1 cellular context compared by ENCODE assay signal in genomic region chr2:35989040-35989439, GRCh38.
TF ChIP-seq lines count a peak whose summit lies in the region.

No MANE protein-coding gene starts in this region.

TF ChIP-seq in HepG2, 621 proteins besides CTCF, POLR2A, EP300 and RAD21 (continued from another document):
- TF ChIP-seq ZBTB49 (CRISPR knock-in tag; IDR thresholded peaks at IDR 0.05; ENCODE audit: borderline replicate concordance) (no peak), GPN1 (CRISPR knock-in tag; IDR thresholded peaks at IDR 0.05; ENCODE audit: borderline replicate concordance) (no peak), ARNT (IDR thresholded peaks at IDR 0.05) (no peak), MAX (IDR thresholded peaks at IDR 0.05) (no peak), FUBP1 (CRISPR knock-in tag; IDR thresholded peaks at IDR 0.05; ENCODE audit: borderline replicate concordance) (no peak), SNRNP70 (IDR thresholded peaks at IDR 0.05; ENCODE audit: low read depth, low read length) (no peak), SMAD1 (CRISPR knock-in tag; IDR thresholded peaks at IDR 0.05; ENCODE audit: borderline replicate concordance, low read depth) (no peak), NCOA5 (CRISPR knock-in tag; IDR thresholded peaks at IDR 0.05) (no peak), MEIS1 (CRISPR knock-in tag; IDR thresholded peaks at IDR 0.05; ENCODE audit: borderline replicate concordance) (no peak), CHD2 (IDR thresholded peaks at IDR 0.05; ENCODE audit: low read depth, low read length) (no peak), ZNF33A (CRISPR knock-in tag; IDR thresholded peaks at IDR 0.05; ENCODE audit: borderline replicate concordance) (no peak), TBL1XR1 (IDR thresholded peaks at IDR 0.05; ENCODE audit: borderline replicate concordance, low read length, partially characterized antibody) (no peak)
